ENCODE assay signal across 1 cellular context in genomic region chr12:75951399-75952228, GRCh38.
TF ChIP-seq lines count a peak whose summit lies in the region.

No MANE protein-coding gene starts in this region.

TF ChIP-seq in K562, 482 proteins besides CTCF, POLR2A, EP300 and RAD21 (continued from another document):
- TF ChIP-seq POLR3G (IDR thresholded peaks at IDR 0.05; ENCODE audit: extremely low read depth, insufficient read length, insufficient replicate concordance) (no peak), SNAPC5 (CRISPR knock-in tag; IDR thresholded peaks at IDR 0.05) (no peak), PKNOX1 (IDR thresholded peaks at IDR 0.05) (peak; percentile 72), NFE2 (IDR thresholded peaks at IDR 0.05; ENCODE audit: low read depth) (no peak), NR2C2 (CRISPR knock-in tag; IDR thresholded peaks at IDR 0.05) (no peak), NR2C2 (tag; IDR thresholded peaks at IDR 0.05) (0 out of 2 replicates have a peak, but pooled peaks have one; percentile 21), SIN3B (IDR thresholded peaks at IDR 0.05; ENCODE audit: low read depth) (no peak), GTF2A2 (tag; IDR thresholded peaks at IDR 0.05) (no peak), HIVEP1 (CRISPR knock-in tag; IDR thresholded peaks at IDR 0.05) (no peak), ZNF507 (tag; conservative IDR thresholded peaks at IDR 0.05) (no peak), ZNF253 (CRISPR knock-in tag; conservative IDR thresholded peaks at IDR 0.05) (no peak), C11orf30 (IDR thresholded peaks at IDR 0.05; ENCODE audit: low read depth) (peak; percentile 29; the same call in 1 of the 2 replicates), ZNF197 (CRISPR knock-in tag; IDR thresholded peaks at IDR 0.05; ENCODE audit: low read depth) (no peak), ATF1 (CRISPR knock-in tag; IDR thresholded peaks at IDR 0.05) (no peak), ATF1 (tag; IDR thresholded peaks at IDR 0.05) (no peak), PHF20 (IDR thresholded peaks at IDR 0.05; ENCODE audit: partially characterized antibody) (no peak), YBX1 (IDR thresholded peaks at IDR 0.05) (no peak), ZNF282 (CRISPR knock-in tag; IDR thresholded peaks at IDR 0.05) (no peak), DLX4 (CRISPR knock-in tag; IDR thresholded peaks at IDR 0.05) (no peak), BRF1 (IDR thresholded peaks at IDR 0.05; ENCODE audit: borderline replicate concordance, extremely low read depth, insufficient read length) (no peak), HEY1 (CRISPR knock-in tag; IDR thresholded peaks at IDR 0.05; ENCODE audit: borderline replicate concordance) (no peak), PURB (CRISPR knock-in tag; IDR thresholded peaks at IDR 0.05; ENCODE audit: low read depth) (no peak), ZFP30 (CRISPR knock-in tag; IDR thresholded peaks at IDR 0.05; ENCODE audit: borderline replicate concordance) (no peak), CAMTA2 (CRISPR knock-in tag; conservative IDR thresholded peaks at IDR 0.05) (no peak), RFX1 (IDR thresholded peaks at IDR 0.05) (no peak), MED1 (CRISPR knock-in tag; IDR thresholded peaks at IDR 0.05; ENCODE audit: borderline replicate concordance) (no peak), FOSL1 (tag; conservative IDR thresholded peaks at IDR 0.05) (peak; percentile 83), KDM1A (IDR thresholded peaks at IDR 0.05) (peak; percentile 73 to 79), ZFX (CRISPR knock-in tag; IDR thresholded peaks at IDR 0.05) (peak; percentile 36; the same call in 1 of the 2 replicates), CXXC5 (CRISPR knock-in tag; IDR thresholded peaks at IDR 0.05) (no peak), ASH1L (IDR thresholded peaks at IDR 0.05; ENCODE audit: borderline replicate concordance, low read depth, partially characterized antibody) (no peak), ZNF583 (CRISPR knock-in tag; IDR thresholded peaks at IDR 0.05) (no peak), MIER1 (IDR thresholded peaks at IDR 0.05; ENCODE audit: low read depth) (no peak), CBFA2T3 (IDR thresholded peaks at IDR 0.05) (peak; percentile 41; the same call in 1 of the 2 replicates), SIX5 (IDR thresholded peaks at IDR 0.05; ENCODE audit: borderline replicate concordance in 1 of 2, insufficient read depth in 1 of 2, low read depth in 1 of 2, low read length in 2 of 2) (no peak), TARDBP (IDR thresholded peaks at IDR 0.05) (no peak), THAP7 (CRISPR knock-in tag; IDR thresholded peaks at IDR 0.05) (no peak), SMAD1 (IDR thresholded peaks at IDR 0.05; ENCODE audit: low read depth, low read length, partially characterized antibody) (no peak), PBX2 (CRISPR knock-in tag; IDR thresholded peaks at IDR 0.05; ENCODE audit: low read depth) (no peak), PBX2 (tag; conservative IDR thresholded peaks at IDR 0.05; ENCODE audit: low read depth) (peak; percentile 44; the same call in 1 of the 2 replicates), ZNF316 (IDR thresholded peaks at IDR 0.05) (peak; percentile 35; the same call in 1 of the 2 replicates), HMBOX1 (IDR thresholded peaks at IDR 0.05) (0 out of 2 replicates have a peak, but pooled peaks have one; percentile 48), HMG20A (CRISPR knock-in tag; conservative IDR thresholded peaks at IDR 0.05) (no peak), ATF4 (CRISPR knock-in tag; IDR thresholded peaks at IDR 0.05) (no peak), NFRKB (IDR thresholded peaks at IDR 0.05; ENCODE audit: low read depth) (no peak), ZNF133 (CRISPR knock-in tag; IDR thresholded peaks at IDR 0.05) (no peak), ZBTB8A (IDR thresholded peaks at IDR 0.05; ENCODE audit: partially characterized antibody) (no peak), CREBBP (IDR thresholded peaks at IDR 0.05; ENCODE audit: low read depth, low read length) (no peak), SIRT6 (IDR thresholded peaks at IDR 0.05; ENCODE audit: low read depth, low read length) (no peak), ZC3H4 (CRISPR knock-in tag; IDR thresholded peaks at IDR 0.05; ENCODE audit: borderline replicate concordance) (no peak), ZNF134 (CRISPR knock-in tag; conservative IDR thresholded peaks at IDR 0.05) (no peak), ZFP1 (CRISPR knock-in tag; IDR thresholded peaks at IDR 0.05) (no peak), DIDO1 (tag; IDR thresholded peaks at IDR 0.05; ENCODE audit: low read depth) (no peak), MEIS2 (IDR thresholded peaks at IDR 0.05; ENCODE audit: partially characterized antibody) (peak; percentile 63), FOXJ3 (CRISPR knock-in tag; IDR thresholded peaks at IDR 0.05) (no peak), POU5F1 (IDR thresholded peaks at IDR 0.05; ENCODE audit: borderline replicate concordance, low read depth, low read length, partially characterized antibody) (no peak), BRCA1 (IDR thresholded peaks at IDR 0.05) (no peak), BRCA1 (CRISPR knock-in tag; IDR thresholded peaks at IDR 0.05) (no peak), ZNF263 (CRISPR knock-in tag; IDR thresholded peaks at IDR 0.05; ENCODE audit: borderline replicate concordance) (no peak), NFATC3 (IDR thresholded peaks at IDR 0.05) (no peak), PTTG1 (tag; IDR thresholded peaks at IDR 0.05; ENCODE audit: low read depth) (no peak), FOXK2 (conservative IDR thresholded peaks at IDR 0.05 in 1 of 2, IDR thresholded peaks at IDR 0.05 in 1 of 2; ENCODE audit: low read depth in 2 of 2) (peak in 1 of 2 experiments; percentile 51; a peak in 1 of 4 replicates), ZKSCAN3 (CRISPR knock-in tag; IDR thresholded peaks at IDR 0.05) (no peak), RBFOX2 (IDR thresholded peaks at IDR 0.05; ENCODE audit: low read depth, low read length) (no peak), IRF2 (CRISPR knock-in tag; IDR thresholded peaks at IDR 0.05) (no peak)
TF ChIP-seq in K562: peak in this region for 15.
